18 cellular contexts compared by ENCODE assay signal in genomic region chr3:178480274-178480673, GRCh38. TPM values are rescaled to one million over a fixed set of nuclear protein-coding genes. Genes with fewer than 3 reads are reported as not detected.
DNase-seq lines count a peak whose midpoint lies in the region; ATAC-seq, FAIRE-seq and TF ChIP-seq lines count a peak whose summit lies in the region.
"Had no signal": no experiment of that assay in that cellular context is flagged by ENCODE, and none has a peak within 500 bp of the region (broad histone marks: within the 10 kb centered on the region; RNA-seq: fewer than 3 reads in every experiment).

No MANE protein-coding gene starts in this region.

- H4K20me1 ChIP-seq in neural progenitor cell (ENCODE audit: low read depth) = no peaks in the 10 kb centered on the region

- H3K9ac ChIP-seq in neural progenitor cell = no peak overlapping the region

- no peak overlapping the region for H2AFZ ChIP-seq in neural progenitor cell (replicated peaks)

- peak; percentile 9 for FAIRE-seq in GM18507 (lab: Jason Lieb, UNC)

- no peak overlapping the region for H3K27ac ChIP-seq in neural progenitor cell
- H3K27ac ChIP-seq: breast epithelium, left lung had no signal

- no peaks in the 10 kb centered on the region for H3K9me3 Mint-ChIP-seq in neural progenitor cell

- H3K4me1 Mint-ChIP-seq in neural progenitor cell = peaks cover 2% of the 10 kb centered on the region
- H3K4me1 Mint-ChIP-seq: activated CD4-positive, alpha-beta T cell treated with anti-CD3 and anti-CD28 coated beads for 36 hours had no signal

- peaks cover 2% of the 10 kb centered on the region for H3K27me3 Mint-ChIP-seq in neural progenitor cell (ENCODE audit: insufficient read depth, low read depth)

- TF ChIP-seq CTCF in neural progenitor cell (IDR thresholded peaks at IDR 0.05) = no peak

- no peak overlapping the region for H3K4me3 ChIP-seq in neural progenitor cell
- H3K4me3 ChIP-seq: breast epithelium, left lung had no signal

- no peaks in the 10 kb centered on the region for H3K27me3 ChIP-seq in neural progenitor cell
- H3K27me3 ChIP-seq: breast epithelium, left lung had no signal

- no peak overlapping the region for H3K4me2 ChIP-seq in neural progenitor cell

- no peaks in the 10 kb centered on the region for H3K79me2 ChIP-seq in neural progenitor cell (ENCODE audit: low read depth)

- DNase-seq in GM18507 (ENCODE audit: extremely low spot score, insufficient read length, low read depth) (no peak), neural progenitor cell (ENCODE audit: low spot score) (no peak), SIG-M5 (lab: John Stamatoyannopoulos, UW) (no peak), HCEC 1CT (no peak)
- DNase-seq: activated CD4-positive, alpha-beta T cell treated with anti-CD3 and anti-CD28 coated beads for 36 hours; left lung; MM.1S; NCI-H2107; stimulated activated CD4-positive, alpha-beta T cell treated with anti-CD3 and anti-CD28 coated beads, Interleukin-12 subunit alpha, Interleukin-12 subunit beta, amount 100 ng/mL, for 4 hours; T-helper 2 cell had no signal

- peak; percentile 35 for ATAC-seq in GM19463 (IDR thresholded peaks at IDR 0.05; ENCODE audit: unreplicated experiment)
- ATAC-seq in HG02763 (IDR thresholded peaks at IDR 0.05; ENCODE audit: unreplicated experiment) = peak; percentile 18
- ATAC-seq in HG03432 (IDR thresholded peaks at IDR 0.05; ENCODE audit: unreplicated experiment) = peak; percentile 41
- ATAC-seq in SK-N-SH treated with all-trans-retinoic acid at 6 μM for 48 hours = no peak
- ATAC-seq: activated CD4-positive, alpha-beta T cell treated with anti-CD3 and anti-CD28 coated beads for 36 hours; left lung had no signal

- no peaks in the 10 kb centered on the region for H3K36me3 ChIP-seq in neural progenitor cell
- H3K36me3 ChIP-seq: breast epithelium, left lung had no signal

- no peaks in the 10 kb centered on the region for H3K4me1 ChIP-seq in neural progenitor cell
- H3K4me1 ChIP-seq: breast epithelium, left lung had no signal

- no peak overlapping the region for H3K4me3 Mint-ChIP-seq in neural progenitor cell
- H3K4me3 Mint-ChIP-seq: activated CD4-positive, alpha-beta T cell treated with anti-CD3 and anti-CD28 coated beads for 36 hours; activated naive CD8-positive, alpha-beta T cell had no signal

- H3K9me3 ChIP-seq in neural progenitor cell (ENCODE audit: low read depth) = no peaks in the 10 kb centered on the region
- H3K9me3 ChIP-seq: breast epithelium, left lung had no signal

- no peak overlapping the region for H3K27ac Mint-ChIP-seq in neural progenitor cell
- H3K27ac Mint-ChIP-seq: activated CD4-positive, alpha-beta T cell treated with anti-CD3 and anti-CD28 coated beads for 36 hours; activated naive CD8-positive, alpha-beta T cell; progenitor cell of endocrine pancreas had no signal

- H3F3A ChIP-seq in neural progenitor cell (ENCODE audit: low read depth) = no peaks in the 10 kb centered on the region

- no peaks in the 10 kb centered on the region for H3K36me3 Mint-ChIP-seq in neural progenitor cell
- H3K36me3 Mint-ChIP-seq: activated naive CD8-positive, alpha-beta T cell had no signal

TF ChIP-seq in SK-N-SH treated with all-trans-retinoic acid at 6 μM for 48 hours, 23 proteins besides CTCF, POLR2A, EP300 and RAD21:
- TF ChIP-seq, protein P1, sequence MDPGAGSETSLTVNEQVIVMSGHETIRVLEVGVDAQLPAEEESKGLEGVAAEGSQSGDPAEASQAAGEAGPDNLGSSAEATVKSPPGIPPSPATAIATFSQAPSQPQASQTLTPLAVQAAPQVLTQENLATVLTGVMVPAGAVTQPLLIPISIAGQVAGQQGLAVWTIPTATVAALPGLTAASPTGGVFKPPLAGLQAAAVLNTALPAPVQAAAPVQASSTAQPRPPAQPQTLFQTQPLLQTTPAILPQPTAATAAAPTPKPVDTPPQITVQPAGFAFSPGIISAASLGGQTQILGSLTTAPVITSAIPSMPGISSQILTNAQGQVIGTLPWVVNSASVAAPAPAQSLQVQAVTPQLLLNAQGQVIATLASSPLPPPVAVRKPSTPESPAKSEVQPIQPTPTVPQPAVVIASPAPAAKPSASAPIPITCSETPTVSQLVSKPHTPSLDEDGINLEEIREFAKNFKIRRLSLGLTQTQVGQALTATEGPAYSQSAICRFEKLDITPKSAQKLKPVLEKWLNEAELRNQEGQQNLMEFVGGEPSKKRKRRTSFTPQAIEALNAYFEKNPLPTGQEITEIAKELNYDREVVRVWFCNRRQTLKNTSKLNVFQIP (CRISPR knock-in tag; IDR thresholded peaks at IDR 0.05; ENCODE audit: borderline replicate concordance, low read depth) = no peak
- TF ChIP-seq ZC3H10 (CRISPR knock-in tag; IDR thresholded peaks at IDR 0.05) (no peak), CREB5 (CRISPR knock-in tag; IDR thresholded peaks at IDR 0.05; ENCODE audit: low read depth) (no peak), RARB (CRISPR knock-in tag; IDR thresholded peaks at IDR 0.05) (no peak), ZNF70 (CRISPR knock-in tag; IDR thresholded peaks at IDR 0.05) (no peak), ZNF565 (CRISPR knock-in tag; conservative IDR thresholded peaks at IDR 0.05; ENCODE audit: low read depth) (no peak)

RNA-seq across cellular contexts. Expression of gene KCNMB2, which starts 56.0 kb away (rescaled TPM):
- 0.12 TPM in 1 of 2 replicates, not detected in the other for total RNA-seq in neural progenitor cell (ENCODE audit: low replicate concordance)
- total RNA-seq: activated CD4-positive, alpha-beta T cell treated with anti-CD3 and anti-CD28 coated beads for 36 hours; myocyte; progenitor cell of endocrine pancreas had no signal
